In the genomic region with DNA sequence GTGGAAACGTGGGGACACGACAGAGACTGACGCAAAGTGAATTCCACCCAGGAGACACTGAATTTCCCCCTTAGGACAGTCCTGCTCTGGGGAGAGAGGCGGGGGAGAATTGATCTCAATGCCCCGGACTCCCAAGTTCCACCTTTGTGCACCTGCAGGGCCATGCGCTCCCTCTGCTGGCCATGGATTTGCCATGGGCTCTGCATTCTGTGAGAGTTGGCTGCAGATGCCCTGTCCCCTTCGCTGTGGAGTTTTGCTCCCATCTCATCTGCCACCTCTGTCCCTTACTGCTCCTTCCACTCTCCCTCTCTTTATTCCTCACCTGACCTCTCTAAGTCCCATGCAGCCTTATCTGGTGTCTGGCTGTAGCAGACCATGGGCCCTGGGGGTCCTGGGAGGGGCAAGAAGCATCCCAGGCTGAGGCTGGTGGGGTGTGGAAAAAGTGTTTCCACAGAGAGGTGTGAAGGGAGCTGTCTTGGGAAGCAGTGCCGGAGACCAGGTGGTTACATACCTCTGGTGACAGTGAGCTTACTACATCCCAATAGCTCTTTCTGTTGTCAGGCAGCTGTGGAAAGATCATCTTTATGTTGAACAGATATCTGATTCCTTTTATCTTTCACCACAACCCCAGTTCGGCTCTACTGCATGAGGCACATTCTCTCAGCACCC, we compare ENCODE assay signal across 9 cellular contexts. TPM values are rescaled to one million over a fixed set of nuclear protein-coding genes. Genes with fewer than 3 reads are reported as not detected.
A peak's percentile ranks its signal among the peaks of the same experiment; 100 is the strongest.
DNase-seq lines count a peak whose midpoint lies in the region; ATAC-seq and TF ChIP-seq lines count a peak whose summit lies in the region.
"Had no signal": no experiment of that assay in that cellular context is flagged by ENCODE, and none has a peak within 500 bp of the region (broad histone marks: within the 10 kb centered on the region; RNA-seq: fewer than 3 reads in every experiment).

No MANE protein-coding gene starts in this region.

- H3K9me3 ChIP-seq in osteoblast (ENCODE audit: low read depth, low read length), result no peaks in the 10 kb centered on the region

- no peaks in the 10 kb centered on the region for H4K20me1 ChIP-seq in osteoblast (ENCODE audit: insufficient read depth, low read length)

- peak; percentile 16 for DNase-seq in NCI-H2227 (lab: John Stamatoyannopoulos, UW; ENCODE audit: unreplicated experiment)
- DNase-seq in NCI-H2227 treated with DMSO at 0.1 percent for 48 hours (lab: John Stamatoyannopoulos, UW), result no peak
- DNase-seq in NCI-H510A treated with DMSO at 0.1 percent for 48 hours (lab: John Stamatoyannopoulos, UW), result peak; percentile 40
- peak; percentile 62 for DNase-seq in coronary artery (ENCODE audit: low spot score)
- no peak for DNase-seq in osteoblast (ENCODE audit: insufficient read length, low spot score, missing footprints)
- DNase-seq in stimulated activated naive CD4-positive, alpha-beta T cell (lab: John Stamatoyannopoulos, UW), result no peak
- DNase-seq: naive B cell had no signal

- no peaks in the 10 kb centered on the region for H3K79me2 ChIP-seq in osteoblast (ENCODE audit: insufficient read depth, low read length)

- no peak for TF ChIP-seq CTCF in coronary artery (IDR thresholded peaks at IDR 0.05)
- TF ChIP-seq CTCF in osteoblast (IDR thresholded peaks at IDR 0.05; ENCODE audit: extremely low read depth, low read depth, low read length), result peak; percentile 49

- no peaks in the 10 kb centered on the region for H3K36me3 ChIP-seq in osteoblast (ENCODE audit: insufficient read depth, low read length)

- no peak for ATAC-seq in GM18861 (IDR thresholded peaks at IDR 0.05; ENCODE audit: unreplicated experiment)
- ATAC-seq in GM21737 (IDR thresholded peaks at IDR 0.05; ENCODE audit: unreplicated experiment), result no peak

- H3K4me1 ChIP-seq in osteoblast (ENCODE audit: insufficient read depth, low read length), result no peaks in the 10 kb centered on the region

- H3K27me3 ChIP-seq in osteoblast (ENCODE audit: insufficient read depth, low read length), result peaks cover 49% of the 10 kb centered on the region

- no peak overlapping the region for H2AFZ ChIP-seq in osteoblast (ENCODE audit: low read length)

- H3K4me3 ChIP-seq in coronary artery (no peak overlapping the region), osteoblast (ENCODE audit: insufficient read depth, low read length) (no peak overlapping the region)

- no peak overlapping the region for H3K4me2 ChIP-seq in osteoblast (ENCODE audit: insufficient read depth, low read length)

- H3K27ac ChIP-seq in coronary artery, result no peak overlapping the region
- no peak overlapping the region for H3K27ac ChIP-seq in osteoblast (ENCODE audit: low read depth, low read length)

RNA-seq across cellular contexts. Expression of a gene that starts 14.3 kb away (rescaled TPM):
- not detected in 2 replicates for total RNA-seq in osteoblast

Comparison
In these comparisons a context has a peak if more than half of its experiments do, and no peak if none do; other contexts are left out.
1. DNase-seq: peak in NCI-H2227 (single experiment), NCI-H510A treated with DMSO at 0.1 percent for 48 hours (single experiment) and coronary artery (single experiment); none in NCI-H2227 treated with DMSO at 0.1 percent for 48 hours (single experiment), osteoblast (single experiment) and stimulated activated naive CD4-positive, alpha-beta T cell (0 of 6).